22 cellular contexts compared by ENCODE assay signal in genomic region chr9:89612566-89613278, GRCh38. TPM values are rescaled to one million over a fixed set of nuclear protein-coding genes. Genes with fewer than 3 reads are reported as not detected.
A peak's percentile ranks its signal among the peaks of the same experiment; 100 is the strongest.
DNase-seq lines count a peak whose midpoint lies in the region; ATAC-seq, FAIRE-seq and TF ChIP-seq lines count a peak whose summit lies in the region.
"Had no signal": no experiment of that assay in that cellular context is flagged by ENCODE, and none has a peak within 500 bp of the region (broad histone marks: within the 10 kb centered on the region; RNA-seq: fewer than 3 reads in every experiment).

No MANE protein-coding gene starts in this region.

- DNase-seq in A549 (ENCODE audit: low read depth in 1 of 2, low spot score in 1 of 2) = no peak
- no peak for DNase-seq in astrocyte (ENCODE audit: low read depth)
- peak; percentile 59 for DNase-seq in kidney
- DNase-seq in osteoblast (ENCODE audit: insufficient read length, low spot score, missing footprints) = peak; percentile 13
- no peak for DNase-seq in epidermal melanocyte (ENCODE audit: insufficient read length, low spot score)
- no peak for DNase-seq in NCI-H1436 treated with DMSO at 0.1 percent for 48 hours (lab: John Stamatoyannopoulos, UW)
- no peak for DNase-seq in left lung
- DNase-seq: 8988T; C1 segment of cervical spinal cord; Calu3; CD4-positive, alpha-beta memory T cell; COR-L47; DMS53; DMS79 treated with DMSO at 0.1 percent for 48 hours; GF-D8; HFFc6 had no signal

- no peak for TF ChIP-seq POLR2A in A549 (IDR thresholded peaks at IDR 0.05; ENCODE audit: low read length)

- H3K4me1 ChIP-seq in A549 (no peaks in the 10 kb centered on the region), astrocyte (ENCODE audit: insufficient read depth, low read length) (no peaks in the 10 kb centered on the region), kidney (ENCODE audit: control insufficient read depth in 1 of 2, insufficient read depth in 1 of 2, low read depth in 1 of 2, low read length in 2 of 2) (peaks cover 2% of the 10 kb centered on the region in 2 donors), osteoblast (ENCODE audit: insufficient read depth, low read length) (no peaks in the 10 kb centered on the region), left lung (no peaks in the 10 kb centered on the region)
- H3K4me1 ChIP-seq: HAP-1 had no signal

- H4K20me1 ChIP-seq in astrocyte (ENCODE audit: insufficient read depth, low read length) (no peaks in the 10 kb centered on the region), osteoblast (ENCODE audit: insufficient read depth, low read length) (no peaks in the 10 kb centered on the region)

- H3K9me3 ChIP-seq in A549 (no peaks in the 10 kb centered on the region), astrocyte (ENCODE audit: insufficient read depth, low read depth, low read length) (peaks cover 12% of the 10 kb centered on the region), kidney (ENCODE audit: control insufficient read depth in 1 of 2, low read length in 2 of 2) (peaks cover 3 to 9% of the 10 kb centered on the region in 2 donors), osteoblast (ENCODE audit: low read depth, low read length) (no peaks in the 10 kb centered on the region), left lung (peaks cover 0 to 4% of the 10 kb centered on the region in 2 donors)
- H3K9me3 ChIP-seq: HAP-1 had no signal

- H3K36me3 ChIP-seq in astrocyte (ENCODE audit: insufficient read depth, low read length) = no peaks in the 10 kb centered on the region
- no peaks in the 10 kb centered on the region for H3K36me3 ChIP-seq in kidney (ENCODE audit: control insufficient read depth in 1 of 2, insufficient read depth in 2 of 2, low read length in 2 of 2)
- H3K36me3 ChIP-seq in osteoblast (ENCODE audit: insufficient read depth, low read length) = no peaks in the 10 kb centered on the region
- H3K36me3 ChIP-seq in left lung = no peaks in the 10 kb centered on the region
- H3K36me3 ChIP-seq: HAP-1 had no signal

- H3K4me3 Mint-ChIP-seq in astrocyte (ENCODE audit: unreplicated experiment) = no peak overlapping the region
- H3K4me3 Mint-ChIP-seq: CD4-positive, alpha-beta memory T cell; GM23338; HFFc6 had no signal

- ATAC-seq in A549 (no peak), left lung (no peak)
- ATAC-seq: GM23338 had no signal

- TF ChIP-seq CTCF in A549 (IDR thresholded peaks at IDR 0.05) (no peak), astrocyte (IDR thresholded peaks at IDR 0.05; ENCODE audit: insufficient read depth, low read depth, low read length) (no peak), kidney (IDR thresholded peaks at IDR 0.05; ENCODE audit: borderline replicate concordance, extremely low read depth, insufficient read depth) (no peak), osteoblast (IDR thresholded peaks at IDR 0.05; ENCODE audit: extremely low read depth, low read depth, low read length) (no peak), left lung (IDR thresholded peaks at IDR 0.05) (no peak)

- peaks cover 11% of the 10 kb centered on the region for H3K9me3 Mint-ChIP-seq in astrocyte (ENCODE audit: unreplicated experiment)
- H3K9me3 Mint-ChIP-seq: HFFc6 had no signal

- no peaks in the 10 kb centered on the region for H3K79me2 ChIP-seq in astrocyte (ENCODE audit: insufficient read depth, low read length)
- H3K79me2 ChIP-seq in osteoblast (ENCODE audit: insufficient read depth, low read length) = no peaks in the 10 kb centered on the region

- H3K9ac ChIP-seq in astrocyte (ENCODE audit: low read length) (no peak overlapping the region), kidney (ENCODE audit: low read length in 2 of 2) (no peak overlapping the region)

- H3K4me3 ChIP-seq in A549 (no peak overlapping the region), astrocyte (ENCODE audit: insufficient read depth, low read depth, low read length) (no peak overlapping the region), kidney (ENCODE audit: low read length in 2 of 2) (no peak overlapping the region), osteoblast (ENCODE audit: insufficient read depth, low read length) (no peak overlapping the region), left lung (no peak overlapping the region)
- H3K4me3 ChIP-seq: GM23338, HAP-1 had no signal

- TF ChIP-seq EP300 in A549 (IDR thresholded peaks at IDR 0.05) = no peak

- H3K4me2 ChIP-seq in A549 (no peak overlapping the region), astrocyte (ENCODE audit: low read length) (no peak overlapping the region), osteoblast (ENCODE audit: insufficient read depth, low read length) (no peak overlapping the region)
- H3K4me2 ChIP-seq: GM23338 had no signal

- intact Hi-C loops in kidney (cut with DNase I) = no loop called here
- intact Hi-C loops in left lung (cut with DNase I) = no loop called here

- no peak for TF ChIP-seq RAD21 in A549 (conservative IDR thresholded peaks at IDR 0.05 in 1 of 2, IDR thresholded peaks at IDR 0.05 in 1 of 2)

- H3K27ac Mint-ChIP-seq in astrocyte (ENCODE audit: unreplicated experiment) = peak overlapping the region; percentile 81
- H3K27ac Mint-ChIP-seq: CD4-positive, alpha-beta memory T cell; GM23338; HFFc6 had no signal

- H3K27ac ChIP-seq in A549 (no peak overlapping the region), astrocyte (ENCODE audit: low read depth, low read length) (no peak overlapping the region), kidney (ENCODE audit: low read depth in 2 of 2, low read length in 2 of 2) (no peak overlapping the region), osteoblast (ENCODE audit: low read depth, low read length) (no peak overlapping the region), left lung (no peak overlapping the region)

- 67% methylated on average over 16 of the region's 17 CpGs for WGBS in A549 (ENCODE audit: missing lambda C conversion rate)

- POLR2A ChIA-PET in A549 (lab: Yijun Ruan, JAX) = no interaction called here

- FAIRE-seq in A549 (lab: Jason Lieb, UNC) (no peak), astrocyte (lab: Jason Lieb, UNC) (no peak), kidney (lab: Jason Lieb, UNC) (no peak)
- FAIRE-seq: GM12891, GM18507, H54 had no signal

- peaks cover 23% of the 10 kb centered on the region for H3K27me3 ChIP-seq in astrocyte (ENCODE audit: insufficient read depth, low read length)
- H3K27me3 ChIP-seq in osteoblast (ENCODE audit: insufficient read depth, low read length) = peaks cover 3% of the 10 kb centered on the region
- H3K27me3 ChIP-seq in left lung = no peaks in the 10 kb centered on the region

- peaks cover 8% of the 10 kb centered on the region for H3K4me1 Mint-ChIP-seq in astrocyte (ENCODE audit: low read depth, unreplicated experiment)
- H3K4me1 Mint-ChIP-seq: CD4-positive, alpha-beta memory T cell had no signal

- CTCF ChIA-PET in A549 (lab: Yijun Ruan, JAX) = interaction anchor here (1.0 to 16.3 kb wide), 5 partner anchors 10 to 491 kb away, joined by 3 to 371 read pairs (median 49); no protein-coding TSS in a partner anchor

- peaks cover 3% of the 10 kb centered on the region for H3K36me3 Mint-ChIP-seq in astrocyte (ENCODE audit: low read depth, unreplicated experiment)
- H3K36me3 Mint-ChIP-seq: CD4-positive, alpha-beta memory T cell had no signal

- H2AFZ ChIP-seq in astrocyte (ENCODE audit: low read depth, low read length) = no peak overlapping the region
- H2AFZ ChIP-seq in osteoblast (ENCODE audit: low read length) = no peak overlapping the region
- H2AFZ ChIP-seq: GM23338 had no signal

- H3K27me3 Mint-ChIP-seq in astrocyte (ENCODE audit: low read depth, unreplicated experiment) = peaks cover 63% of the 10 kb centered on the region
- H3K27me3 Mint-ChIP-seq: CD4-positive, alpha-beta memory T cell had no signal

TF ChIP-seq in A549, 52 proteins besides CTCF, POLR2A, EP300 and RAD21:
- TF ChIP-seq MAFK (IDR thresholded peaks at IDR 0.05; ENCODE audit: partially characterized antibody) (peak; percentile 95), HDAC2 (IDR thresholded peaks at IDR 0.05) (no peak), CEBPB (IDR thresholded peaks at IDR 0.05) (no peak)

RNA-seq across cellular contexts. Expression of gene GADD45G, which starts 7.9 kb away (rescaled TPM):
- 0.16 TPM in 1 of 2 replicates, not detected in the other for polyA plus RNA-seq in A549 (2011; rRNA removed)
- 0.73 and 0.94 TPM in 2 replicates for polyA plus RNA-seq in A549 (2012; cell fraction: cytosol; rRNA removed)
- 1.2 and 1.4 TPM in 2 replicates for polyA plus RNA-seq in A549 (2012; cell fraction: nucleus; rRNA removed)
- 0.09 to 0.17 TPM (median 0.15 TPM) in 3 replicates for polyA plus RNA-seq in A549 (2017; fragmentation: RNase III; extraction: RNeasy Plus Mini Kit Qiagen cat#74134 plus additional on column Dnase treatment)
- polyA minus RNA-seq in A549 (2011; rRNA and poly(A)+ RNA removed) = not detected in 2 replicates
- total RNA-seq in astrocyte = 3.5 and 5.2 TPM in 2 replicates
- total RNA-seq in kidney = 7.3 TPM
- polyA plus RNA-seq in kidney (ENCODE audit: insufficient read depth, low read depth, low replicate concordance) = 48.4 TPM
- total RNA-seq in osteoblast = under 0.01 and 0.88 TPM in 2 replicates
- 10 to 100 TPM; 11.2 to 12.6 TPM for total RNA-seq in left lung
- total RNA-seq: G401 had no signal

Comparison
In these comparisons a context has a peak if more than half of its experiments do, and no peak if none do; other contexts are left out.
1. DNase-seq: peak in kidney (single experiment) and osteoblast (single experiment); none in A549 (0 of 2), astrocyte (single experiment), epidermal melanocyte (single experiment), NCI-H1436 treated with DMSO at 0.1 percent for 48 hours (single experiment) and left lung (0 of 2).